10 cellular contexts compared by ENCODE assay signal in the genomic region with DNA sequence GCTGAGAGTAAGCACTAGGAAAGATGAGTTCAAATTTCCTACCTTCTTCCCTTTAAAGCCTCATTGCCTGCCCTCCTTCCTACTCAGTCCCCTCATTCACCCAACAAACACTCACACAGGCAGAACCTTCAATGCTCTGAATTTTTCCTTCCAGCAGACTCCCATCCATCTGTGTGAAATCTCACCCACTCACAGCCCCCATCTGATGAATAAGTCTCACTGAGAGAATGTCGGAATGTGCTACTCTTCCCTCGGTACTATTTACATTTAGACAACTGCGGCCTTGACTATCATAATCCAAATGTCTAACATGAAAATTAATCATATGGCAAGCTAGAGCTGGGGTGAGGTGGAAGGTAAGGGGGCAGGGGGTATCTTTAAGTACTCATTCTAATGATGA. TPM values are rescaled to one million over a fixed set of nuclear protein-coding genes. Genes with fewer than 3 reads are reported as not detected.
"Had no signal": no experiment of that assay in that cellular context is flagged by ENCODE, and none has a peak within 500 bp of the region (broad histone marks: within the 10 kb centered on the region; RNA-seq: fewer than 3 reads in every experiment).

No MANE protein-coding gene starts in this region.

- H3K4me2 ChIP-seq: GM23338 had no signal

- DNase-seq: H9, HCEC 1CT, KG1 had no signal

- H3K4me3 ChIP-seq: GM23338, K562 had no signal

- H3K27ac Mint-ChIP-seq: GM23338, H9 had no signal

- H3K4me1 Mint-ChIP-seq: GM23338, H9 had no signal

- H3K27ac ChIP-seq: HL-60 had no signal

- H2AFZ ChIP-seq: GM23338 had no signal

- H3K9me3 Mint-ChIP-seq: GM23338 had no signal

- FAIRE-seq: H1, H54, HepG2, K562 had no signal

- H3K4me3 Mint-ChIP-seq: GM23338, H9 had no signal

- ATAC-seq: GM23338, HepG2, K562 had no signal

RNA-seq across cellular contexts. Expression of a gene that starts 19.4 kb away (rescaled TPM):
- total RNA-seq: GM23338, H1, H9, K562 had no signal
- polyA plus RNA-seq: GM23338, K562 had no signal

RNA-seq across cellular contexts. Expression of a gene that starts 36.4 kb away (rescaled TPM):
- total RNA-seq: GM23338, H1, H9, HT1080, K562 had no signal
- polyA plus RNA-seq: GM23338, H1, K562 had no signal
